In genomic region chr3:33441322-33441976, GRCh38 we compare ENCODE assay signal across 1 cellular context.
TF ChIP-seq lines count a peak whose summit lies in the region.

No MANE protein-coding gene starts in this region.

TF ChIP-seq in GM23338, 12 proteins besides CTCF, POLR2A, EP300 and RAD21 (continued from another document):
- TF ChIP-seq ZNF462 (CRISPR knock-in tag; IDR thresholded peaks at IDR 0.05): no peak
- TF ChIP-seq EZH2 (IDR thresholded peaks at IDR 0.05; ENCODE audit: low read depth, unreplicated experiment): no peak
- no peak for TF ChIP-seq JUNB (IDR thresholded peaks at IDR 0.05; ENCODE audit: unreplicated experiment)
- TF ChIP-seq ZNF114 (CRISPR knock-in tag; IDR thresholded peaks at IDR 0.05): no peak
